ENCODE assay signal across 28 cellular contexts in genomic region chr22:18050065-18050464, GRCh38. TPM values are rescaled to one million over a fixed set of nuclear protein-coding genes. Genes with fewer than 3 reads are reported as not detected.
DNase-seq lines count a peak whose midpoint lies in the region; ATAC-seq and TF ChIP-seq lines count a peak whose summit lies in the region.
"Had no signal": no experiment of that assay in that cellular context is flagged by ENCODE, and none has a peak within 500 bp of the region (broad histone marks: within the 10 kb centered on the region; RNA-seq: fewer than 3 reads in every experiment).

No MANE protein-coding gene starts in this region.

- no peaks in the 10 kb centered on the region for H3K9me3 Mint-ChIP-seq in mesothelial cell of epicardium
- H3K9me3 Mint-ChIP-seq: activated CD4-positive, alpha-beta T cell treated with anti-CD3 and anti-CD28 coated beads, Interleukin-2, amount 10 ng/mL, durations not matched to agents 7 days and 5 days; activated T-cell treated with anti-CD3 and anti-CD28 coated beads, Interleukin-2, amount 50 U/mL, for 4 hours; CD8-positive, alpha-beta memory T cell; naive thymus-derived CD8-positive, alpha-beta T cell; stimulated activated effector memory CD8-positive, alpha-beta T cell treated with anti-CD3 and anti-CD28 coated beads, Interleukin-12 subunit alpha, Interleukin-12 subunit beta, amount 100 ng/mL, for 72 hours had no signal

- H3F3A ChIP-seq in smooth muscle cell (ENCODE audit: low read depth) (no peaks in the 10 kb centered on the region), PC-3 (ENCODE audit: low read length, unreplicated experiment) (no peaks in the 10 kb centered on the region)

- no peaks in the 10 kb centered on the region for H3K27me3 Mint-ChIP-seq in mesothelial cell of epicardium (ENCODE audit: low read depth)

- H3K4me1 ChIP-seq in breast epithelium (no peaks in the 10 kb centered on the region), smooth muscle cell (ENCODE audit: low read depth) (no peaks in the 10 kb centered on the region), PC-3 (ENCODE audit: insufficient read depth, low read length) (no peaks in the 10 kb centered on the region)
- H3K4me1 ChIP-seq: left lung had no signal

- H3K36me3 ChIP-seq in breast epithelium (no peaks in the 10 kb centered on the region), smooth muscle cell (ENCODE audit: low read depth) (no peaks in the 10 kb centered on the region), PC-3 (ENCODE audit: low read depth, low read length) (no peaks in the 10 kb centered on the region)
- H3K36me3 ChIP-seq: brain microvascular endothelial cell, left lung had no signal

- peak overlapping the region; percentile 55 for H3K27ac ChIP-seq in 22Rv1
- peak overlapping the region; percentile 82 to 83 for H3K27ac ChIP-seq in breast epithelium
- H3K27ac ChIP-seq in smooth muscle cell (ENCODE audit: low read depth) = no peak overlapping the region
- H3K27ac ChIP-seq in PC-3 (ENCODE audit: low read length) = no peak overlapping the region
- H3K27ac ChIP-seq: brain microvascular endothelial cell, left lung had no signal

- H3K4me2 ChIP-seq in smooth muscle cell (no peak overlapping the region), PC-3 (ENCODE audit: low read length) (no peak overlapping the region)
- H3K4me2 ChIP-seq: A549 had no signal

- ATAC-seq in PC-3 = no peak
- ATAC-seq: A549; activated T-cell treated with anti-CD3 and anti-CD28 coated beads, Interleukin-2, amount 50 U/mL, for 4 hours; left lung; naive thymus-derived CD8-positive, alpha-beta T cell; Panc1; stimulated activated effector memory CD8-positive, alpha-beta T cell treated with anti-CD3 and anti-CD28 coated beads, Interleukin-12 subunit alpha, Interleukin-12 subunit beta, amount 100 ng/mL, for 72 hours; WTC11 had no signal

- H3K9me3 ChIP-seq in breast epithelium = no peaks in the 10 kb centered on the region
- no peaks in the 10 kb centered on the region for H3K9me3 ChIP-seq in smooth muscle cell (replicated peaks; ENCODE audit: low read depth)
- H3K9me3 ChIP-seq in PC-3 (ENCODE audit: low read length) = no peaks in the 10 kb centered on the region
- H3K9me3 ChIP-seq: A549, left lung had no signal

- H3K4me1 Mint-ChIP-seq in mesothelial cell of epicardium = peaks cover 7% of the 10 kb centered on the region
- H3K4me1 Mint-ChIP-seq: activated CD4-positive, alpha-beta T cell treated with anti-CD3 and anti-CD28 coated beads, Interleukin-2, amount 10 ng/mL, durations not matched to agents 7 days and 5 days; CD8-positive, alpha-beta memory T cell; stimulated activated effector memory CD8-positive, alpha-beta T cell treated with anti-CD3 and anti-CD28 coated beads, Interleukin-12 subunit alpha, Interleukin-12 subunit beta, amount 100 ng/mL, for 72 hours; WTC11 had no signal

- WGBS in smooth muscle cell (ENCODE audit: low lambda C conversion rate) = 68% methylated on average over 5 of the region's 5 CpGs

- H3K9me2 ChIP-seq in PC-3 (replicated peaks; ENCODE audit: low read length) = no peaks in the 10 kb centered on the region

- H3K79me2 ChIP-seq in smooth muscle cell (ENCODE audit: low read depth) (no peaks in the 10 kb centered on the region), PC-3 (ENCODE audit: low read length) (no peaks in the 10 kb centered on the region)

- TF ChIP-seq CTCF in 22Rv1 (IDR thresholded peaks at IDR 0.05) (no peak), breast epithelium (IDR thresholded peaks at IDR 0.05) (no peak), mesothelial cell of epicardium (IDR thresholded peaks at IDR 0.05; ENCODE audit: unreplicated experiment) (no peak), smooth muscle cell (IDR thresholded peaks at IDR 0.05; ENCODE audit: borderline replicate concordance, insufficient read depth, poor library complexity, severe bottlenecking) (no peak), PC-3 (conservative IDR thresholded peaks at IDR 0.05; ENCODE audit: low read depth, low read length) (no peak)

- no TSS peak for BruUV-seq in PC-3 (replicated peaks; lab: Mats Ljungman, UMichigan)

- intact Hi-C loops in breast epithelium (cut with DNase I; ENCODE audit: low total_unique reads) (no loop called here), PC-3 (cut with micrococcal nuclease) (no loop called here)

- POLR2A ChIA-PET in PC-3 (lab: Charles Lee; ENCODE audit: unreplicated experiment) = no interaction called here

- H3K27ac Mint-ChIP-seq in mesothelial cell of epicardium = peak overlapping the region; percentile 59
- H3K27ac Mint-ChIP-seq: activated CD4-positive, alpha-beta T cell treated with anti-CD3 and anti-CD28 coated beads, Interleukin-2, amount 10 ng/mL, durations not matched to agents 7 days and 5 days; CD8-positive, alpha-beta memory T cell; naive thymus-derived CD8-positive, alpha-beta T cell; stimulated activated effector memory CD8-positive, alpha-beta T cell treated with anti-CD3 and anti-CD28 coated beads, Interleukin-12 subunit alpha, Interleukin-12 subunit beta, amount 100 ng/mL, for 72 hours; WTC11 had no signal

- no peaks in the 10 kb centered on the region for H4K20me1 ChIP-seq in smooth muscle cell (ENCODE audit: low read depth)
- H4K20me1 ChIP-seq in PC-3 (ENCODE audit: low read length) = no peaks in the 10 kb centered on the region

- H3K27me3 ChIP-seq in breast epithelium (no peaks in the 10 kb centered on the region), smooth muscle cell (ENCODE audit: low read depth) (no peaks in the 10 kb centered on the region), PC-3 (ENCODE audit: low read length) (no peaks in the 10 kb centered on the region)
- H3K27me3 ChIP-seq: brain microvascular endothelial cell had no signal

- H3K9ac ChIP-seq in smooth muscle cell (ENCODE audit: low read depth) = no peak overlapping the region
- H3K9ac ChIP-seq in PC-3 (ENCODE audit: low read length) = no peak overlapping the region

- H3K4me3 ChIP-seq in breast epithelium = no peak overlapping the region
- H3K4me3 ChIP-seq in smooth muscle cell = no peak overlapping the region
- no peak overlapping the region for H3K4me3 ChIP-seq in PC-3 (ENCODE audit: low read length)
- H3K4me3 ChIP-seq: A549, left lung had no signal

- DNase-seq in breast epithelium (ENCODE audit: low spot score in 2 of 2) = peak; percentile 70 to 81
- DNase-seq in mesothelial cell of epicardium (ENCODE audit: low spot score in 2 of 2, unreplicated experiment in 2 of 2) = no peak
- no peak for DNase-seq in smooth muscle cell (lab: John Stamatoyannopoulos, UW; ENCODE audit: unreplicated experiment)
- DNase-seq in hippocampal formation (lab: John Stamatoyannopoulos, UW) = no peak
- DNase-seq in NOMO-1 treated with dmso at 0.1 percent for 144 hours (lab: John Stamatoyannopoulos, UW; ENCODE audit: unreplicated experiment) = no peak
- no peak for DNase-seq in activated effector memory CD4-positive, alpha-beta T cell treated with Interleukin-2 at 50 U/mL for 16 hours
- DNase-seq in PC-3 = no peak
- DNase-seq: activated CD4-positive, alpha-beta T cell treated with anti-CD3 and anti-CD28 coated beads, Interleukin-2, amount 10 ng/mL, durations not matched to agents 7 days and 5 days; activated naive CD4-positive, alpha-beta T cell; activated T-cell treated with anti-CD3 and anti-CD28 coated beads, Interleukin-2, amount 50 U/mL, for 4 hours; AML-193; brain microvascular endothelial cell; CD8-positive, alpha-beta memory T cell; foreskin fibroblast; hypothalamus; left lung; mesendoderm; naive thymus-derived CD8-positive, alpha-beta T cell; NCI-H1105; NCI-H1930; NCI-H526; stimulated activated CD4-positive, alpha-beta T cell treated with anti-CD3 and anti-CD28 coated beads, Interleukin-4, amount 100 ng/mL, for 24 hours; T1000 had no signal

- no peaks in the 10 kb centered on the region for H3K36me3 Mint-ChIP-seq in mesothelial cell of epicardium
- H3K36me3 Mint-ChIP-seq: CD8-positive, alpha-beta memory T cell; naive thymus-derived CD8-positive, alpha-beta T cell; stimulated activated effector memory CD8-positive, alpha-beta T cell treated with anti-CD3 and anti-CD28 coated beads, Interleukin-12 subunit alpha, Interleukin-12 subunit beta, amount 100 ng/mL, for 72 hours had no signal

- H2AFZ ChIP-seq in smooth muscle cell (ENCODE audit: low read depth) (peak overlapping the region; percentile 2), PC-3 (ENCODE audit: low read length) (no peak overlapping the region)

- H3K4me3 Mint-ChIP-seq in mesothelial cell of epicardium = no peak overlapping the region
- H3K4me3 Mint-ChIP-seq: activated CD4-positive, alpha-beta T cell treated with anti-CD3 and anti-CD28 coated beads, Interleukin-2, amount 10 ng/mL, durations not matched to agents 7 days and 5 days; activated T-cell treated with anti-CD3 and anti-CD28 coated beads, Interleukin-2, amount 50 U/mL, for 4 hours; CD8-positive, alpha-beta memory T cell; naive thymus-derived CD8-positive, alpha-beta T cell; stimulated activated effector memory CD8-positive, alpha-beta T cell treated with anti-CD3 and anti-CD28 coated beads, Interleukin-12 subunit alpha, Interleukin-12 subunit beta, amount 100 ng/mL, for 72 hours; WTC11 had no signal

- no peak for TF ChIP-seq POLR2A in breast epithelium (IDR thresholded peaks at IDR 0.05)

- CTCF ChIA-PET in PC-3 (lab: Charles Lee) = no interaction called here

RNA-seq across cellular contexts. Expression of gene MICAL3, which starts 25.7 kb away (rescaled TPM):
- 10 to 100 TPM; 19.5 to 42.3 (median 34.8) TPM for total RNA-seq in breast epithelium
- total RNA-seq in mesothelial cell of epicardium = 94.2 to 103 TPM (median 95.0 TPM) in 3 replicates
- total RNA-seq in smooth muscle cell = 15.4 and 28.6 TPM in 2 replicates
- 3.1 and 9.5 TPM in 2 replicates for polyA plus RNA-seq in smooth muscle cell
- 23.7 and 27.8 TPM in 2 replicates for total RNA-seq in PC-3 (2014; rRNA removed)

RNA-seq across cellular contexts. Expression of gene PEX26, which starts 27.7 kb away (rescaled TPM):
- total RNA-seq in breast epithelium (10 to 100 TPM; 18.7 to 22.2 (median 19.2) TPM), mesothelial cell of epicardium (38.0 to 39.0 TPM (median 38.3 TPM) in 3 replicates), smooth muscle cell (15.3 and 15.6 TPM in 2 replicates), PC-3 (2014; rRNA removed) (30.6 and 51.3 TPM in 2 replicates)
- 2.4 and 4.3 TPM in 2 replicates for polyA plus RNA-seq in smooth muscle cell

Comparison
In these comparisons a context has a peak if more than half of its experiments do, and no peak if none do; other contexts are left out.
1. H3K27ac ChIP-seq: peak in 22Rv1 (single experiment) and breast epithelium (2 of 2); none in smooth muscle cell (single experiment) and PC-3 (single experiment).
2. DNase-seq: peak in breast epithelium (2 of 2); none in mesothelial cell of epicardium (0 of 2), smooth muscle cell (single experiment), hippocampal formation (0 of 2), NOMO-1 treated with dmso at 0.1 percent for 144 hours (single experiment), activated effector memory CD4-positive, alpha-beta T cell treated with Interleukin-2 at 50 U/mL for 16 hours (single experiment) and PC-3 (single experiment).